32 cellular contexts compared by ENCODE assay signal in the genomic region with DNA sequence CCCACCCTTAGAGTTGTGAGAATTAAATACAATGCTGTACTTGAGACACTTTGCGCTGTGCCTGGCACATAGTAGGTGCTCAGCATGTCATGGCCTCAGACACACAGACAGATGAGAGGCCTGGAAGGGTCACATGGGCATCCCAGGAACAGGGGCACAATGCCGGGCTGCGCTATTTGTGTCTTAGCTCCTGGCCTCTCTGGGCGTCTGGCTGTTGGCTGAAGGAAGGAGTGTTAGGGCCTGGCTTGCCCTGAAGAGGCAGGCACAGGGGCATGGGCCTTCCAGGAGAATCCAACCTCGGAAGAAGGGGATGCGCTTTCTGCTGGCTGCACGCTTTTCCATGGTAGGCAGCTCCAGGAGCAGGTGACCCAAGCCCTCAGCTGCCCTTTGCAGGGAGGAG. TPM values are rescaled to one million over a fixed set of nuclear protein-coding genes. Genes with fewer than 3 reads are reported as not detected.
"Had no signal": no experiment of that assay in that cellular context is flagged by ENCODE, and none has a peak within 500 bp of the region (broad histone marks: within the 10 kb centered on the region; RNA-seq: fewer than 3 reads in every experiment).

No MANE protein-coding gene starts in this region.

- FAIRE-seq: astrocyte, TTC549 had no signal

- H3K27me3 ChIP-seq: adrenal gland, body of pancreas, brain microvascular endothelial cell, breast epithelium had no signal

- H3K9me3 ChIP-seq: adrenal gland, body of pancreas, breast epithelium had no signal

- H3K36me3 ChIP-seq: adrenal gland, brain microvascular endothelial cell, breast epithelium, WERI-Rb-1 had no signal

- H3K4me3 ChIP-seq: adrenal gland, body of pancreas, breast epithelium had no signal

- DNase-seq: activated CD4-positive, alpha-beta memory T cell treated with anti-CD3 and anti-CD28 coated beads, Interleukin-2, amount 10 ng/mL, durations not matched to agents 7 days and 5 days; activated CD4-positive, alpha-beta T cell treated with anti-CD3 and anti-CD28 coated beads for 1 hour; activated CD4-positive, alpha-beta T cell treated with anti-CD3 and anti-CD28 coated beads for 36 hours; activated CD4-positive, alpha-beta T cell treated with anti-CD3 and anti-CD28 coated beads for 48 hours; activated CD4-positive, alpha-beta T cell treated with anti-CD3 and anti-CD28 coated beads, Interleukin-2, amount 10 ng/mL, durations not matched to agents 7 days and 5 days; activated CD4-positive, alpha-beta T cell treated with anti-CD3 and anti-CD28 coated beads, Interleukin-2, amount 50 U/mL, for 48 hours; activated CD4-positive, CD25-positive, alpha-beta regulatory T cell; activated CD8-positive, alpha-beta memory T cell treated with anti-CD3 and anti-CD28 coated beads for 24 hours; activated CD8-positive, alpha-beta memory T cell treated with anti-CD3 and anti-CD28 coated beads, Interleukin-2, amount 10 ng/mL, durations not matched to agents 7 days and 5 days; activated CD8-positive, alpha-beta memory T cell treated with anti-CD3 and anti-CD28 coated beads, Interleukin-2, amount 50 U/mL, for 48 hours; activated CD8-positive, alpha-beta T cell treated with anti-CD3 and anti-CD28 coated beads, Interleukin-2, amount 10 ng/mL, durations not matched to agents 7 days and 5 days; activated effector memory CD4-positive, alpha-beta T cell treated with Interleukin-2 at 50 U/mL for 16 hours; activated gamma-delta T cell; activated naive CD4-positive, alpha-beta T cell treated with anti-CD3 and anti-CD28 coated beads, Interleukin-2, amount 10 ng/mL, durations not matched to agents 7 days and 5 days; activated naive CD4-positive, alpha-beta T cell treated with Interleukin-2 at 50 U/mL for 16 hours; activated naive CD8-positive, alpha-beta T cell treated with anti-CD3 and anti-CD28 coated beads for 36 hours; activated T-cell treated with anti-CD3 and anti-CD28 coated beads, Interleukin-2, amount 50 U/mL, for 24 hours; activated T-cell treated with anti-CD3 and anti-CD28 coated beads, Interleukin-2, amount 50 U/mL, for 48 hours; adrenal gland; amniotic stem cell; body of pancreas; brain microvascular endothelial cell; central memory CD4-positive, alpha-beta T cell; T-helper 1 cell; T-helper 2 cell; T-helper 9 cell; WERI-Rb-1 had no signal

- H3K27ac ChIP-seq: adrenal gland, body of pancreas, brain microvascular endothelial cell, breast epithelium, WERI-Rb-1 had no signal

- ATAC-seq: activated CD4-positive, alpha-beta T cell treated with anti-CD3 and anti-CD28 coated beads for 36 hours; activated CD4-positive, CD25-positive, alpha-beta regulatory T cell treated with anti-CD3 and anti-CD28 coated beads, Interleukin-2, amount 50 U/mL, for 24 hours; activated CD8-positive, alpha-beta memory T cell treated with anti-CD3 and anti-CD28 coated beads, Interleukin-2, amount 10 ng/mL, durations not matched to agents 7 days and 5 days; activated CD8-positive, alpha-beta T cell treated with anti-CD3 and anti-CD28 coated beads, Interleukin-2, amount 10 ng/mL, durations not matched to agents 7 days and 5 days; body of pancreas; WTC11 had no signal

- H3K4me1 ChIP-seq: adrenal gland, body of pancreas, breast epithelium had no signal

RNA-seq across cellular contexts. Expression of a gene that starts 41.4 kb away (rescaled TPM):
- total RNA-seq: activated CD4-positive, alpha-beta memory T cell treated with anti-CD3 and anti-CD28 coated beads, Interleukin-2, amount 10 ng/mL, durations not matched to agents 7 days and 5 days; activated CD4-positive, alpha-beta T cell treated with anti-CD3 and anti-CD28 coated beads for 36 hours; activated CD4-positive, alpha-beta T cell treated with anti-CD3 and anti-CD28 coated beads, Interleukin-2, amount 10 ng/mL, durations not matched to agents 7 days and 5 days; activated CD8-positive, alpha-beta memory T cell treated with anti-CD3 and anti-CD28 coated beads, Interleukin-2, amount 10 ng/mL, durations not matched to agents 7 days and 5 days; activated CD8-positive, alpha-beta T cell treated with anti-CD3 and anti-CD28 coated beads, Interleukin-2, amount 10 ng/mL, durations not matched to agents 7 days and 5 days had no signal
